Comparison of ENCODE assay signal across 14 cellular contexts in the genomic region with DNA sequence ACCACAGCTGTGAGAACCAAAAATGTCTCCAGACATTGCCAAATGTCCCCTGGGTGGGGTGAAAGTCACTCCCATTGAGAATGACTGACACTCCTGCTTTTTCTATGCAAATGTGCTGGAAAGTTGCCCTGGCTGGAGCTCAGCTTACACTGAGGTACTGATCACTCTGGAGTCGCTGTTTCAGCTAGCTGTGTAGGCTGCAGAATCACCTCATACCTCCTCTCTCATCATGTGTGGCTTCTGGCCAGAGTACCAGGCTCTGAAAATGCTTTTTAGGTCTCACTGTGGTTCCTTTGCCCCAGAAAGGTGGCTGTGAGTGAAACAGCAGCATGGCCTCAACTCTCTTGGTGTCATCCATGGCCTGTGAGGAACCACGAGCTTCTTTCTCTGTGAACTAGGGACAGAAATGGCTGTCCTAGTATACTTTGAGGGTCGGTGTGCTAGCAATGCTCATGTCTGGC.
DNase-seq lines count a peak whose midpoint lies in the region; ATAC-seq, FAIRE-seq and TF ChIP-seq lines count a peak whose summit lies in the region.
"Had no signal": no experiment of that assay in that cellular context is flagged by ENCODE, and none has a peak within 500 bp of the region (broad histone marks: within the 10 kb centered on the region; RNA-seq: fewer than 3 reads in every experiment).

No MANE protein-coding gene starts in this region.

- in situ Hi-C loops in GM12878 (cut with MboI) = no loop called here

- peaks cover 24% of the 10 kb centered on the region for H3K9me3 Mint-ChIP-seq in activated CD4-positive, alpha-beta T cell treated with anti-CD3 and anti-CD28 coated beads, Interleukin-2, amount 10 ng/mL, durations not matched to agents 7 days and 5 days

- H3K9me3 ChIP-seq in GM12878 (replicated peaks; ENCODE audit: control insufficient read depth, insufficient read depth, low read length) (peaks cover 6% of the 10 kb centered on the region), neuronal stem cell (replicated peaks in 1 of 2; ENCODE audit: control insufficient read depth in 2 of 2, insufficient read depth in 1 of 2, low read depth in 1 of 2, low read length in 2 of 2) (peaks cover 0 to 8% of the 10 kb centered on the region in 2 donors)

- H3K23ac ChIP-seq in neuronal stem cell (ENCODE audit: low read depth, low read length, poor library complexity) = no peak overlapping the region

- H3K4me2 ChIP-seq in KMS-11 (peak overlapping the region; percentile 97), GM12878 (ENCODE audit: control insufficient read depth, insufficient read depth) (peak overlapping the region; percentile 70), neuronal stem cell (ENCODE audit: insufficient read depth, low read length, poor library complexity, severe bottlenecking) (no peak overlapping the region)

- no peaks in the 10 kb centered on the region for H3K79me1 ChIP-seq in neuronal stem cell (ENCODE audit: low read depth, low read length)

- DNase-seq in activated CD4-positive, alpha-beta T cell treated with anti-CD3 and anti-CD28 coated beads, Interleukin-2, amount 10 ng/mL, durations not matched to agents 7 days and 5 days = no peak
- no peak for DNase-seq in activated CD4-positive, alpha-beta T cell treated with anti-CD3 and anti-CD28 coated beads for 4 hours
- peak; percentile 75 for DNase-seq in GM12878 (ENCODE audit: low read depth, low spot score)
- no peak for DNase-seq in neuronal stem cell (ENCODE audit: low spot score)
- no peak for DNase-seq in mesenteric fat pad (ENCODE audit: low spot score)
- DNase-seq: GF-D8; small intestine; stimulated activated CD8-positive, alpha-beta memory T cell treated with anti-CD3 and anti-CD28 coated beads, Interleukin-4, amount 100 ng/mL, for 48 hours had no signal

- H3K79me2 ChIP-seq in KMS-11 (ENCODE audit: insufficient read depth, low read depth) (peaks cover 23% of the 10 kb centered on the region), GM12878 (ENCODE audit: control insufficient read depth, insufficient read depth, low read length) (no peaks in the 10 kb centered on the region)

- H4K8ac ChIP-seq in neuronal stem cell (ENCODE audit: low read depth, low read length) = no peak overlapping the region

- 6% methylated on average over 3 of the region's 3 CpGs for WGBS in GM12878 (ENCODE audit: insufficient coverage, insufficient replicate concordance, low lambda C conversion rate, missing lambda C conversion rate)
- no CpG with 5 or more reads among the region's 3 CpGs for WGBS in neuronal stem cell (ENCODE audit: extremely low coverage in 2 of 2, insufficient read length in 2 of 2, insufficient replicate concordance in 1 of 2), 2 donors

- TF ChIP-seq EP300 in GM12878 (IDR thresholded peaks at IDR 0.05; ENCODE audit: borderline replicate concordance in 1 of 2, control insufficient read depth in 1 of 2, low read depth in 2 of 2, low read length in 2 of 2) = no peak

- no peak overlapping the region for H2AK5ac ChIP-seq in neuronal stem cell (ENCODE audit: low read depth, low read length)

- H3K4me3 Mint-ChIP-seq in activated CD4-positive, alpha-beta T cell treated with anti-CD3 and anti-CD28 coated beads, Interleukin-2, amount 10 ng/mL, durations not matched to agents 7 days and 5 days = no peak overlapping the region
- H3K4me3 Mint-ChIP-seq: activated naive CD8-positive, alpha-beta T cell had no signal

- H2AFZ ChIP-seq in KMS-11 (ENCODE audit: low read depth) = no peak overlapping the region
- peak overlapping the region; percentile 40 for H2AFZ ChIP-seq in GM12878 (ENCODE audit: control insufficient read depth, low read depth, low read length)
- H2AFZ ChIP-seq in neuronal stem cell (ENCODE audit: low read length) = peak overlapping the region; percentile 89

- H3K9ac ChIP-seq in KMS-11 (peak overlapping the region; percentile 96), GM12878 (ENCODE audit: control insufficient read depth, insufficient read depth, low read length) (peak overlapping the region; percentile 21), neuronal stem cell (ENCODE audit: low read depth, low read length, poor library complexity) (no peak overlapping the region)

- H2BK5ac ChIP-seq in neuronal stem cell (ENCODE audit: low read length) = no peak overlapping the region

- TF ChIP-seq CTCF in KMS-11 (conservative IDR thresholded peaks at IDR 0.05; ENCODE audit: low read depth, low read length) (no peak), GM12878 (IDR thresholded peaks at IDR 0.05 in 2 of 3, conservative IDR thresholded peaks at IDR 0.05 in 1 of 3; ENCODE audit: control insufficient read depth in 2 of 3, extremely low read depth in 1 of 3, insufficient read depth in 1 of 3, low read depth in 3 of 3, low read length in 3 of 3) (no peak)

- no peak overlapping the region for H2BK15ac ChIP-seq in neuronal stem cell (ENCODE audit: low read length)

- H2BK120ac ChIP-seq in neuronal stem cell (ENCODE audit: low read depth, low read length) = no peak overlapping the region

- H3K27ac ChIP-seq in KMS-11 = peak overlapping the region; percentile 100
- peak overlapping the region; percentile 93 for H3K27ac ChIP-seq in GM12878 (ENCODE audit: control insufficient read depth, insufficient read depth)
- no peak overlapping the region for H3K27ac ChIP-seq in neuronal stem cell (replicated peaks; ENCODE audit: low read length)
- H3K27ac ChIP-seq: HL-60 had no signal

- peak overlapping the region; percentile 55 for H3K27ac Mint-ChIP-seq in activated CD4-positive, alpha-beta T cell treated with anti-CD3 and anti-CD28 coated beads, Interleukin-2, amount 10 ng/mL, durations not matched to agents 7 days and 5 days
- H3K27ac Mint-ChIP-seq: activated naive CD8-positive, alpha-beta T cell had no signal

- H3K27me3 ChIP-seq in KMS-11 (ENCODE audit: insufficient read depth, low read depth) (no peaks in the 10 kb centered on the region), GM12878 (replicated peaks in 1 of 2; ENCODE audit: control insufficient read depth in 2 of 2, insufficient read depth in 2 of 2, low read length in 1 of 2) (no peaks in the 10 kb centered on the region), neuronal stem cell (ENCODE audit: control insufficient read depth in 3 of 3, insufficient read depth in 3 of 3, low read depth in 1 of 3, low read length in 3 of 3) (no peaks in the 10 kb centered on the region)

- H3K4me3 ChIP-seq in KMS-11 (IDR thresholded peaks at IDR 0.05; ENCODE audit: insufficient read depth, low read depth, low read length) (no peak overlapping the region), GM12878 (0 out of 2 replicates have a peak overlapping the region, but pooled peaks have one; percentile 2), neuronal stem cell (ENCODE audit: low read length in 2 of 2) (no peak overlapping the region)

- H3K18ac ChIP-seq in neuronal stem cell (ENCODE audit: low read length) = no peak overlapping the region

- H3K36me3 ChIP-seq in KMS-11 (ENCODE audit: insufficient read depth) (no peaks in the 10 kb centered on the region), GM12878 (ENCODE audit: control insufficient read depth in 2 of 2, insufficient read depth in 2 of 2, low read length in 1 of 2) (no peaks in the 10 kb centered on the region), neuronal stem cell (replicated peaks in 1 of 2; ENCODE audit: control insufficient read depth in 2 of 2, insufficient read depth in 2 of 2, low read length in 2 of 2) (no peaks in the 10 kb centered on the region)

- H3K36me3 Mint-ChIP-seq in activated CD4-positive, alpha-beta T cell treated with anti-CD3 and anti-CD28 coated beads, Interleukin-2, amount 10 ng/mL, durations not matched to agents 7 days and 5 days (ENCODE audit: low read depth) = peaks cover 36% of the 10 kb centered on the region
- H3K36me3 Mint-ChIP-seq: activated naive CD8-positive, alpha-beta T cell had no signal

- H4K20me1 ChIP-seq in KMS-11 (ENCODE audit: insufficient read depth) = no peaks in the 10 kb centered on the region
- no peaks in the 10 kb centered on the region for H4K20me1 ChIP-seq in GM12878 (ENCODE audit: control insufficient read depth, insufficient read depth)

- no peak overlapping the region for H4K91ac ChIP-seq in neuronal stem cell (ENCODE audit: low read depth, low read length, poor library complexity)

- intact Hi-C loops in GM12878 (cut with micrococcal nuclease; ENCODE audit: unreplicated experiment) = no loop called here

- SMC1A ChIA-PET in GM12878 (lab: Charles Lee; ENCODE audit: uncharacterized antibody, unreplicated experiment) = interaction anchor here (0.9 to 8.8 kb wide), 10 partner anchors 19 to 425 kb away, joined by 3 to 91 read pairs (median 10); no protein-coding TSS in a partner anchor

- no peak overlapping the region for H3K4ac ChIP-seq in neuronal stem cell (ENCODE audit: low read length)

- H3K14ac ChIP-seq in neuronal stem cell (ENCODE audit: low read length) = no peak overlapping the region

- BruUV-seq in GM12878 (replicated peaks; lab: Mats Ljungman, UMichigan) = no TSS peak

- peak; percentile 1; the same call in 1 of the 2 replicates for TF ChIP-seq RAD21 in GM12878 (IDR thresholded peaks at IDR 0.05; ENCODE audit: insufficient read depth, low read depth, low read length)

- 0 out of 2 replicates have a peak, but pooled peaks have one; percentile 33 for TF ChIP-seq POLR2A in GM12878 (IDR thresholded peaks at IDR 0.05; ENCODE audit: low read depth, low read length)

- peaks cover 8% of the 10 kb centered on the region for H3K27me3 Mint-ChIP-seq in activated CD4-positive, alpha-beta T cell treated with anti-CD3 and anti-CD28 coated beads, Interleukin-2, amount 10 ng/mL, durations not matched to agents 7 days and 5 days

- FAIRE-seq in GM12878 (lab: Jason Lieb, UNC) = no peak
- FAIRE-seq: small intestine had no signal

- ATAC-seq in GM12878 (peak; percentile 33), HG03457 (IDR thresholded peaks at IDR 0.05; ENCODE audit: unreplicated experiment) (no peak), HG03175 (IDR thresholded peaks at IDR 0.05; ENCODE audit: unreplicated experiment) (no peak)
- ATAC-seq: activated CD4-positive, CD25-positive, alpha-beta regulatory T cell treated with anti-CD3 and anti-CD28 coated beads, Interleukin-2, amount 50 U/mL, for 24 hours had no signal

- peaks cover 86% of the 10 kb centered on the region for H3K4me1 Mint-ChIP-seq in activated CD4-positive, alpha-beta T cell treated with anti-CD3 and anti-CD28 coated beads, Interleukin-2, amount 10 ng/mL, durations not matched to agents 7 days and 5 days

- RAD21 ChIA-PET in GM12878 (lab: Charles Lee; ENCODE audit: unreplicated experiment) = interaction anchor here (0.9 to 5.9 kb wide), 9 partner anchors 25 to 725 kb away, joined by 3 to 90 read pairs (median 3); no protein-coding TSS in a partner anchor

- peaks cover 82% of the 10 kb centered on the region for H3K4me1 ChIP-seq in KMS-11 (ENCODE audit: low read depth, poor library complexity, severe bottlenecking)
- H3K4me1 ChIP-seq in GM12878 (ENCODE audit: control insufficient read depth, insufficient read depth, low read length) = peaks cover 56% of the 10 kb centered on the region
- peaks cover 13 to 51% of the 10 kb centered on the region in 2 donors for H3K4me1 ChIP-seq in neuronal stem cell (ENCODE audit: control insufficient read depth in 2 of 2, insufficient read depth in 1 of 2, low read depth in 1 of 2, low read length in 2 of 2)

- POLR2A ChIA-PET in activated CD4-positive, alpha-beta T cell treated with anti-CD3 and anti-CD28 coated beads, Interleukin-2, amount 10 ng/mL, durations not matched to agents 7 days and 5 days (lab: Charles Lee) = interaction anchor here (1.0 kb wide), 1 partner anchor 36 kb away, joined by 3 read pairs; no protein-coding TSS in a partner anchor
- POLR2A ChIA-PET in GM12878 (lab: Charles Lee) = interaction anchor here (1.4 to 1.5 kb wide), 2 partner anchors 16 to 20 kb away, joined by 3 to 5 read pairs; no protein-coding TSS in a partner anchor

- H2BK12ac ChIP-seq in neuronal stem cell (ENCODE audit: low read length) = no peak overlapping the region

- CTCF ChIA-PET in activated CD4-positive, alpha-beta T cell treated with anti-CD3 and anti-CD28 coated beads, Interleukin-2, amount 10 ng/mL, durations not matched to agents 7 days and 5 days (lab: Charles Lee) = interaction anchor here (0.5 to 1.6 kb wide), 8 partner anchors 9 to 258 kb away, joined by 3 to 7 read pairs (median 4); no protein-coding TSS in a partner anchor
- CTCF ChIA-PET in GM12878 (lab: Yijun Ruan, JAX) = interaction anchor here (1.2 to 10.8 kb wide), 6 partner anchors 31 to 993 kb away, joined by 3 to 128 read pairs (median 24); a partner anchor contains a TSS
